ENCODE assay signal across 8 cellular contexts in the genomic region with DNA sequence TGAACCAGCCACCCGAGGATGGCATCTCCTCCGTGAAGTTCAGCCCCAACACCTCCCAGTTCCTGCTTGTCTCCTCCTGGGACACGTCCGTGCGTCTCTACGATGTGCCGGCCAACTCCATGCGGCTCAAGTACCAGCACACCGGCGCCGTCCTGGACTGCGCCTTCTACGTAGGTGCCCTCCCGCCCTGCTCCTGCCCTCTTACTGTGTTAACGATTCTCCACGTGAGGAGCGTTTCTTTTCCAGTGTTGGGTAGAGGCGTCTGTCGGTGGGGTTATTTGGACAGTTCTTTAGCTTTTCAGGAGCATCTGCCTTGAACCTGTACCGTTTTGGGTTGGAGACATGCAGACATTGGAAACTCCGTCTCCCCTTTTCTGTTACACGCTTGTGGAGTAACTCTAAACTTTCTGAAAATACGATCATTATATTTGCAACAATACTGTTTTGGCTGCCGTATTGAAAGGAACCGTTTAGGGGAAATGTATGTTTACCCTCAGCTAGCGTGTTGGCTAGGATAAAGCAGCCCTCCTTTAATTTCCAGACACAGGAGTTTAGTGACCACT. TPM values are rescaled to one million over a fixed set of nuclear protein-coding genes. Genes with fewer than 3 reads are reported as not detected.
DNase-seq lines count a peak whose midpoint lies in the region; ATAC-seq and TF ChIP-seq lines count a peak whose summit lies in the region.

No MANE protein-coding gene starts in this region.

- H3K9ac ChIP-seq in SK-N-MC (ENCODE audit: insufficient read length) = peak overlapping the region; percentile 86

- H3K4me3 ChIP-seq in SK-N-MC (peak overlapping the region; percentile 80), epithelial cell of proximal tubule (ENCODE audit: low read depth, low read length) (peak overlapping the region; percentile 94)

- ATAC-seq in HG02885 (IDR thresholded peaks at IDR 0.05; ENCODE audit: poor library complexity, unreplicated experiment) = peak; percentile 17

- DNase-seq in activated T-cell treated with anti-CD3 and anti-CD28 coated beads, Interleukin-2, amount 50 U/mL, for 24 hours = no peak
- no peak for DNase-seq in activated T-cell treated with anti-CD3 and anti-CD28 coated beads, Interleukin-2, amount 50 U/mL, for 48 hours
- DNase-seq in SK-N-MC (ENCODE audit: low read depth, low spot score) (no peak), epithelial cell of proximal tubule (ENCODE audit: low read depth) (no peak), neural crest cell (ENCODE audit: low read depth, low spot score) (no peak), iPS-NIHi11 (ENCODE audit: low spot score) (no peak)
- DNase-seq in activated effector memory CD4-positive, alpha-beta T cell treated with Interleukin-2 at 50 U/mL for 16 hours = no peak

- H3K27ac Mint-ChIP-seq in activated T-cell treated with anti-CD3 and anti-CD28 coated beads, Interleukin-2, amount 50 U/mL, for 24 hours = peak overlapping the region; percentile 100
- H3K27ac Mint-ChIP-seq in neural crest cell (ENCODE audit: unreplicated experiment) = no peak overlapping the region

- no peak overlapping the region for H3K27ac ChIP-seq in SK-N-MC

- TF ChIP-seq CTCF in epithelial cell of proximal tubule (conservative IDR thresholded peaks at IDR 0.05; ENCODE audit: low read depth, low read length) (no peak), neural crest cell (conservative IDR thresholded peaks at IDR 0.05) (no peak)

- peaks cover 79% of the 10 kb centered on the region for H3K4me1 Mint-ChIP-seq in activated T-cell treated with anti-CD3 and anti-CD28 coated beads, Interleukin-2, amount 50 U/mL, for 24 hours (ENCODE audit: low read depth)
- peaks cover 43% of the 10 kb centered on the region for H3K4me1 Mint-ChIP-seq in neural crest cell

- H3K9me3 ChIP-seq in SK-N-MC (ENCODE audit: low read depth, low read length) = no peaks in the 10 kb centered on the region

- H3K9me3 Mint-ChIP-seq in activated T-cell treated with anti-CD3 and anti-CD28 coated beads, Interleukin-2, amount 50 U/mL, for 24 hours = no peaks in the 10 kb centered on the region
- no peaks in the 10 kb centered on the region for H3K9me3 Mint-ChIP-seq in neural crest cell

- peaks cover 58% of the 10 kb centered on the region for H3K36me3 Mint-ChIP-seq in activated T-cell treated with anti-CD3 and anti-CD28 coated beads, Interleukin-2, amount 50 U/mL, for 24 hours (ENCODE audit: low read depth)
- peaks cover 15% of the 10 kb centered on the region for H3K36me3 Mint-ChIP-seq in neural crest cell (ENCODE audit: low read depth)

- peaks cover 45% of the 10 kb centered on the region for H3K36me3 ChIP-seq in SK-N-MC (ENCODE audit: insufficient read depth, low read length)

- H3K27me3 Mint-ChIP-seq in activated T-cell treated with anti-CD3 and anti-CD28 coated beads, Interleukin-2, amount 50 U/mL, for 24 hours = peaks cover 25% of the 10 kb centered on the region
- peaks cover 40% of the 10 kb centered on the region for H3K27me3 Mint-ChIP-seq in neural crest cell (ENCODE audit: low read depth)

- peak overlapping the region; percentile 99 for H3K4me3 Mint-ChIP-seq in activated T-cell treated with anti-CD3 and anti-CD28 coated beads, Interleukin-2, amount 50 U/mL, for 24 hours
- H3K4me3 Mint-ChIP-seq in neural crest cell = peak overlapping the region; percentile 99

RNA-seq across cellular contexts. Expression of a gene that starts 0.8 kb away (rescaled TPM):
- total RNA-seq in epithelial cell of proximal tubule = 128 and 226 TPM in 2 replicates
- 171 and 182 TPM in 2 replicates for total RNA-seq in neural crest cell

RNA-seq across cellular contexts. Expression of a gene that starts 7.1 kb away (rescaled TPM):
- not detected in 2 replicates for total RNA-seq in epithelial cell of proximal tubule
- not detected in 2 replicates for total RNA-seq in neural crest cell

RNA-seq across cellular contexts. Expression of a gene that starts 19.3 kb away (rescaled TPM):
- total RNA-seq in epithelial cell of proximal tubule (not detected in 2 replicates), neural crest cell (not detected in 2 replicates)
